ENCODE assay signal across 1 cellular context in genomic region chr2:130355578-130356431, GRCh38.
TF ChIP-seq lines count a peak whose summit lies in the region.

Gene PTPN18 (plus strand): TSS chr2:130356056. CDS start chr2:130356108, 52 bp downstream.

TF ChIP-seq in HepG2, 621 proteins besides CTCF, POLR2A, EP300 and RAD21 (continued from another document and continues in another):
- peak; percentile 7; the same call in 1 of the 2 replicates for TF ChIP-seq ZBTB10 (CRISPR knock-in tag; IDR thresholded peaks at IDR 0.05; ENCODE audit: borderline replicate concordance)
- TF ChIP-seq ZNF124 (CRISPR knock-in tag; IDR thresholded peaks at IDR 0.05), result peak; percentile 14; the same call in 1 of the 2 replicates
- peak; percentile 66; the same call in 1 of the 2 replicates for TF ChIP-seq SP140L (CRISPR knock-in tag; IDR thresholded peaks at IDR 0.05; ENCODE audit: borderline replicate concordance)
- TF ChIP-seq NR0B2 (CRISPR knock-in tag; IDR thresholded peaks at IDR 0.05), result no peak
- no peak for TF ChIP-seq ZUFSP (CRISPR knock-in tag; IDR thresholded peaks at IDR 0.05; ENCODE audit: borderline replicate concordance)
- TF ChIP-seq AKAP8 (CRISPR knock-in tag; IDR thresholded peaks at IDR 0.05), result peak; percentile 81
- TF ChIP-seq ZNF343 (CRISPR knock-in tag; IDR thresholded peaks at IDR 0.05), result no peak
- TF ChIP-seq RXRB (CRISPR knock-in tag; IDR thresholded peaks at IDR 0.05; ENCODE audit: borderline replicate concordance), result 0 out of 2 replicates have a peak, but pooled peaks have one; percentile 15
- TF ChIP-seq MEIS2 (CRISPR knock-in tag; IDR thresholded peaks at IDR 0.05), result peak; percentile 30; the same call in 1 of the 2 replicates
- TF ChIP-seq CHCHD3 (CRISPR knock-in tag; IDR thresholded peaks at IDR 0.05), result 0 out of 2 replicates have a peak, but pooled peaks have one; percentile 70
- peak; percentile 44 for TF ChIP-seq HOXD1 (CRISPR knock-in tag; IDR thresholded peaks at IDR 0.05)
- peak; percentile 80; the same call in 1 of the 2 replicates for TF ChIP-seq TMF1 (CRISPR knock-in tag; IDR thresholded peaks at IDR 0.05; ENCODE audit: low read depth)
- TF ChIP-seq POLR2G (IDR thresholded peaks at IDR 0.05; ENCODE audit: low read depth, low read length), result peak; percentile 93
- peak; percentile 44; the same call in 1 of the 2 replicates for TF ChIP-seq ZZZ3 (CRISPR knock-in tag; IDR thresholded peaks at IDR 0.05; ENCODE audit: borderline replicate concordance)
- peak; percentile 38; the same call in 1 of the 2 replicates for TF ChIP-seq ZNF12 (CRISPR knock-in tag; IDR thresholded peaks at IDR 0.05)
- 0 out of 2 replicates have a peak, but pooled peaks have one; percentile 55 for TF ChIP-seq CBFB (CRISPR knock-in tag; IDR thresholded peaks at IDR 0.05)
- TF ChIP-seq CBX1 (IDR thresholded peaks at IDR 0.05; ENCODE audit: low read depth), result peak; percentile 22
- TF ChIP-seq ELF1 (CRISPR knock-in tag; IDR thresholded peaks at IDR 0.05), result peak; percentile 15; the same call in 1 of the 2 replicates
- TF ChIP-seq ELF3 (CRISPR knock-in tag; IDR thresholded peaks at IDR 0.05), result peak; percentile 85
- TF ChIP-seq CREB3 (CRISPR knock-in tag; IDR thresholded peaks at IDR 0.05), result peak; percentile 30
- peak; percentile 84 for TF ChIP-seq ZMAT3 (CRISPR knock-in tag; conservative IDR thresholded peaks at IDR 0.05)
- TF ChIP-seq CREB1 (IDR thresholded peaks at IDR 0.05), result peak; percentile 7; the same call in 1 of the 2 replicates
- TF ChIP-seq CREB1 (CRISPR knock-in tag; IDR thresholded peaks at IDR 0.05), result no peak
- TF ChIP-seq ZNF276 (CRISPR knock-in tag; IDR thresholded peaks at IDR 0.05; ENCODE audit: low read depth), result peak; percentile 12; the same call in 1 of the 2 replicates
- 0 out of 2 replicates have a peak, but pooled peaks have one; percentile 33 for TF ChIP-seq ATF2 (CRISPR knock-in tag; IDR thresholded peaks at IDR 0.05)
- TF ChIP-seq ZBTB26 (CRISPR knock-in tag; IDR thresholded peaks at IDR 0.05; ENCODE audit: borderline replicate concordance), result 0 out of 2 replicates have a peak, but pooled peaks have one; percentile 17
- TF ChIP-seq IKZF5 (CRISPR knock-in tag; IDR thresholded peaks at IDR 0.05), result peak; percentile 64
- TF ChIP-seq ZNF281 (CRISPR knock-in tag; IDR thresholded peaks at IDR 0.05; ENCODE audit: borderline replicate concordance), result peak; percentile 29; the same call in 1 of the 2 replicates
- TF ChIP-seq ZNF770 (CRISPR knock-in tag; IDR thresholded peaks at IDR 0.05), result peak; percentile 18; the same call in 1 of the 2 replicates
- TF ChIP-seq JUND (CRISPR knock-in tag; IDR thresholded peaks at IDR 0.05), result 0 out of 2 replicates have a peak, but pooled peaks have one; percentile 44
- peak; percentile 77; the same call in 1 of the 2 replicates for TF ChIP-seq ZNF274 (CRISPR knock-in tag; IDR thresholded peaks at IDR 0.05)
- peak; percentile 51; the same call in 1 of the 2 replicates for TF ChIP-seq NR2F2 (IDR thresholded peaks at IDR 0.05; ENCODE audit: borderline replicate concordance, low read depth)
- 0 out of 2 replicates have a peak, but pooled peaks have one; percentile 55 for TF ChIP-seq ZFP37 (CRISPR knock-in tag; IDR thresholded peaks at IDR 0.05; ENCODE audit: borderline replicate concordance)
- TF ChIP-seq PHF8 (CRISPR knock-in tag; IDR thresholded peaks at IDR 0.05), result peak; percentile 86
- peak; percentile 46 for TF ChIP-seq ZNF331 (CRISPR knock-in tag; IDR thresholded peaks at IDR 0.05)
- peak in 1 of 2 experiments; percentile 74; a peak in 1 of 4 replicates for TF ChIP-seq ATF4 (CRISPR knock-in tag; IDR thresholded peaks at IDR 0.05)
- TF ChIP-seq PATZ1 (CRISPR knock-in tag; IDR thresholded peaks at IDR 0.05), result peak; percentile 87
